Comparison of ENCODE assay signal across 27 cellular contexts in genomic region chr7:158795272-158795671, GRCh38.
"Had no signal": no experiment of that assay in that cellular context is flagged by ENCODE, and none has a peak within 500 bp of the region (broad histone marks: within the 10 kb centered on the region; RNA-seq: fewer than 3 reads in every experiment).

No MANE protein-coding gene starts in this region.

- H3K27ac ChIP-seq: left lung, lower lobe of right lung, parathyroid adenoma, psoas muscle, right lobe of liver, tibial nerve, uterus had no signal

- ATAC-seq: left colon; left lung; lower lobe of right lung; naive thymus-derived CD8-positive, alpha-beta T cell; psoas muscle; stimulated activated memory B cell treated with anti-CD40 and anti-IgM and Interleukin-4, amounts not matched to agents 10 μg/mL and 1 μg/mL and 100 μg/mL, for 72 hours; stimulated activated naive CD8-positive, alpha-beta T cell treated with anti-CD3 and anti-CD28 coated beads, Interleukin-15, amount 100 ng/mL, for 72 hours had no signal

- H3K27me3 Mint-ChIP-seq: naive thymus-derived CD8-positive, alpha-beta T cell; stimulated activated memory B cell treated with anti-CD40 and anti-IgM and Interleukin-4, amounts not matched to agents 10 μg/mL and 1 μg/mL and 100 μg/mL, for 72 hours; stimulated activated naive CD8-positive, alpha-beta T cell treated with anti-CD3 and anti-CD28 coated beads, Interleukin-15, amount 100 ng/mL, for 72 hours; type B pancreatic cell had no signal

- H3K4me3 Mint-ChIP-seq: immature natural killer cell; naive thymus-derived CD8-positive, alpha-beta T cell; nephron; neural crest cell; stimulated activated memory B cell treated with anti-CD40 and anti-IgM and Interleukin-4, amounts not matched to agents 10 μg/mL and 1 μg/mL and 100 μg/mL, for 72 hours; stimulated activated naive CD8-positive, alpha-beta T cell treated with anti-CD3 and anti-CD28 coated beads, Interleukin-15, amount 100 ng/mL, for 72 hours; type B pancreatic cell had no signal

- H3K9me3 Mint-ChIP-seq: immature natural killer cell; naive thymus-derived CD8-positive, alpha-beta T cell; nephron; neural crest cell; stimulated activated memory B cell treated with anti-CD40 and anti-IgM and Interleukin-4, amounts not matched to agents 10 μg/mL and 1 μg/mL and 100 μg/mL, for 72 hours; stimulated activated naive CD8-positive, alpha-beta T cell treated with anti-CD3 and anti-CD28 coated beads, Interleukin-15, amount 100 ng/mL, for 72 hours; type B pancreatic cell had no signal

- H3K9ac ChIP-seq: parathyroid adenoma had no signal

- H3K27ac Mint-ChIP-seq: nephron; stimulated activated memory B cell treated with anti-CD40 and anti-IgM and Interleukin-4, amounts not matched to agents 10 μg/mL and 1 μg/mL and 100 μg/mL, for 72 hours; stimulated activated naive CD8-positive, alpha-beta T cell treated with anti-CD3 and anti-CD28 coated beads, Interleukin-15, amount 100 ng/mL, for 72 hours; type B pancreatic cell had no signal

- H3K79me2 ChIP-seq: parathyroid adenoma had no signal

- H3K36me3 ChIP-seq: uterus had no signal

- H3K4me1 ChIP-seq: left lung, lower lobe of right lung, parathyroid adenoma, psoas muscle, right lobe of liver, uterus had no signal

- DNase-seq: hypothalamus; immature natural killer cell; kidney; left colon; lower lobe of right lung; mammary epithelial cell; mesenchymal stem cell; naive thymus-derived CD8-positive, alpha-beta T cell; nucleus accumbens; psoas muscle; right lobe of liver; stimulated activated CD4-positive, alpha-beta T cell treated with anti-CD3 and anti-CD28 coated beads, Interleukin-1b, Interleukin-23, amount 100 ng/mL, for 48 hours; stimulated activated CD4-positive, alpha-beta T cell treated with anti-CD3 and anti-CD28 coated beads, Interleukin-2, amount 100 ng/mL, for 48 hours; stimulated activated CD4-positive, alpha-beta T cell treated with anti-CD3 and anti-CD28 coated beads, Interleukin-4, amount 100 ng/mL, for 4 hours; stimulated activated CD8-positive, alpha-beta memory T cell treated with anti-CD3 and anti-CD28 coated beads, Interleukin-4, amount 100 ng/mL, for 48 hours; stimulated activated naive CD4-positive, alpha-beta T cell treated with Interleukin-2 at 50 U/mL for 16 hours; stimulated activated naive CD8-positive, alpha-beta T cell treated with anti-CD3 and anti-CD28 coated beads, Interleukin-15, amount 100 ng/mL, for 72 hours; substantia nigra; uterus had no signal

- H3K4me1 Mint-ChIP-seq: nephron had no signal

- H3K27me3 ChIP-seq: left lung, right lobe of liver, tibial nerve, uterus had no signal

- H3K4me3 ChIP-seq: left lung, lower lobe of right lung, psoas muscle, right lobe of liver, smooth muscle cell, tibial nerve, uterus had no signal

- H3K4me2 ChIP-seq: smooth muscle cell had no signal

- H3K9me3 ChIP-seq: left lung, lower lobe of right lung, psoas muscle, right lobe of liver, tibial nerve, uterus had no signal

- H2AFZ ChIP-seq: parathyroid adenoma had no signal
